15 cellular contexts compared by ENCODE assay signal in genomic region chr7:90180011-90180585, GRCh38. TPM values are rescaled to one million over a fixed set of nuclear protein-coding genes. Genes with fewer than 3 reads are reported as not detected.
DNase-seq lines count a peak whose midpoint lies in the region; ATAC-seq, FAIRE-seq and TF ChIP-seq lines count a peak whose summit lies in the region.
"Had no signal": no experiment of that assay in that cellular context is flagged by ENCODE, and none has a peak within 500 bp of the region (broad histone marks: within the 10 kb centered on the region; RNA-seq: fewer than 3 reads in every experiment).

No MANE protein-coding gene starts in this region.

- no TSS peak for BruUV-seq in PC-3 (replicated peaks; lab: Mats Ljungman, UMichigan)
- BruUV-seq in endothelial cell of umbilical vein (replicated peaks; lab: Mats Ljungman, UMichigan) = no TSS peak

- no peak for TF ChIP-seq EP300 in tibial nerve (IDR thresholded peaks at IDR 0.05)

- H3K36me3 ChIP-seq in PC-3 (ENCODE audit: low read depth, low read length) (no peaks in the 10 kb centered on the region), endothelial cell of umbilical vein (ENCODE audit: control insufficient read depth in 2 of 2, extremely low read depth in 1 of 2, insufficient read depth in 2 of 2, low read length in 2 of 2) (no peaks in the 10 kb centered on the region), tibial nerve (no peaks in the 10 kb centered on the region)

- H3K9me3 ChIP-seq in PC-3 (ENCODE audit: low read length) (no peaks in the 10 kb centered on the region), endothelial cell of umbilical vein (replicated peaks; ENCODE audit: control insufficient read depth, insufficient read depth, low read length) (no peaks in the 10 kb centered on the region), tibial nerve (no peaks in the 10 kb centered on the region)

- peak overlapping the region; percentile 31 for H3K9ac ChIP-seq in PC-3 (ENCODE audit: low read length)
- peak overlapping the region; percentile 57 for H3K9ac ChIP-seq in endothelial cell of umbilical vein (replicated peaks; ENCODE audit: extremely low read depth, insufficient read depth, low read length)

- H3K27me3 ChIP-seq in PC-3 (ENCODE audit: low read length) (no peaks in the 10 kb centered on the region), endothelial cell of umbilical vein (ENCODE audit: control insufficient read depth in 2 of 2, insufficient read depth in 2 of 2, low read length in 2 of 2) (no peaks in the 10 kb centered on the region), tibial nerve (no peaks in the 10 kb centered on the region)

- H3K4me1 ChIP-seq in PC-3 (ENCODE audit: insufficient read depth, low read length) = peaks cover 35% of the 10 kb centered on the region
- H3K4me1 ChIP-seq in endothelial cell of umbilical vein (ENCODE audit: control insufficient read depth, extremely low read depth, insufficient read depth, low read length) = peaks cover 36% of the 10 kb centered on the region
- peaks cover 0 to 14% (median 2%) of the 10 kb centered on the region in 4 donors for H3K4me1 ChIP-seq in tibial nerve

- no peaks in the 10 kb centered on the region for H3K9me2 ChIP-seq in PC-3 (replicated peaks; ENCODE audit: low read length)

- POLR2A ChIA-PET in PC-3 (lab: Charles Lee; ENCODE audit: unreplicated experiment) = interaction anchor here (0.5 to 0.6 kb wide), 2 partner anchors 166 to 167 kb away, joined by 4 read pairs; no protein-coding TSS in a partner anchor
- POLR2A ChIA-PET in endothelial cell of umbilical vein (lab: Charles Lee) = no interaction called here

- DNase-seq in NOMO-1 treated with DMSO at 0.1 percent for 48 hours (lab: John Stamatoyannopoulos, UW; ENCODE audit: unreplicated experiment) (peak; percentile 55), NOMO-1 treated with dmso at 0.1 percent for 144 hours (lab: John Stamatoyannopoulos, UW; ENCODE audit: unreplicated experiment) (no peak), PC-3 (peak; percentile 55), endothelial cell of umbilical vein (ENCODE audit: low read depth, low spot score) (peak; percentile 78), renal cortical epithelial cell (ENCODE audit: low read depth) (peak; percentile 94), tibial nerve (ENCODE audit: low spot score in 2 of 2) (no peak)
- DNase-seq: 8988T; activated T-cell treated with anti-CD3 and anti-CD28 coated beads, Interleukin-2, amount 50 U/mL, for 4 hours; effector memory CD4-positive, alpha-beta T cell; GDM1; left colon; T-helper 2 cell had no signal

- dilution Hi-C loops in endothelial cell of umbilical vein (cut with MboI; ENCODE audit: extremely low pct_ligation_motif_present, low sequenced_read_pairs) = no loop called here

- WGBS in tibial nerve, 2 donors = 25 to 36% methylated on average over 1 of the region's 1 CpG

- H2AFZ ChIP-seq in PC-3 (ENCODE audit: low read length) (peak overlapping the region; percentile 12; the same call in 1 of the 2 replicates), endothelial cell of umbilical vein (ENCODE audit: low read depth, low read length) (peak overlapping the region; percentile 9)

- TF ChIP-seq POLR2A in endothelial cell of umbilical vein (IDR thresholded peaks at IDR 0.05; ENCODE audit: low read depth, low read length) (no peak), tibial nerve (IDR thresholded peaks at IDR 0.05) (no peak)

- CTCF ChIA-PET in PC-3 (lab: Charles Lee) (no interaction called here), endothelial cell of umbilical vein (lab: Charles Lee) (interaction anchor here (1.0 to 3.1 kb wide), 6 partner anchors 13 to 248 kb away, joined by 3 to 20 read pairs (median 4); partner anchors contain the start of genes STEAP1 and STEAP2)

- no peaks in the 10 kb centered on the region for H3K9me1 ChIP-seq in endothelial cell of umbilical vein (replicated peaks; ENCODE audit: control insufficient read depth, extremely low read depth, insufficient read depth, low read length)

- peak; percentile 64 for FAIRE-seq in endothelial cell of umbilical vein (lab: Jason Lieb, UNC)
- FAIRE-seq: K562 had no signal

- H4K20me1 ChIP-seq in PC-3 (ENCODE audit: low read length) (no peaks in the 10 kb centered on the region), endothelial cell of umbilical vein (replicated peaks; ENCODE audit: control insufficient read depth, extremely low read depth, insufficient read depth, low read length) (no peaks in the 10 kb centered on the region)

- no peaks in the 10 kb centered on the region for H3K79me2 ChIP-seq in PC-3 (ENCODE audit: low read length)
- H3K79me2 ChIP-seq in endothelial cell of umbilical vein (ENCODE audit: control insufficient read depth, insufficient read depth, low read length) = no peaks in the 10 kb centered on the region

- intact Hi-C loops in PC-3 (cut with micrococcal nuclease) = loop anchor here (1.0 kb wide), 1 partner anchor 31 kb away; the partner anchor contains the start of gene STEAP2
- intact Hi-C loops in endothelial cell of umbilical vein (cut with micrococcal nuclease) = no loop called here

- peak overlapping the region; percentile 10; the same call in 1 of the 2 replicates for H3K4me3 ChIP-seq in PC-3 (ENCODE audit: low read length)
- H3K4me3 ChIP-seq in endothelial cell of umbilical vein (replicated peaks in 1 of 3; ENCODE audit: insufficient read depth in 1 of 3, low read depth in 1 of 3, low read length in 3 of 3) = no peak overlapping the region
- no peak overlapping the region for H3K4me3 ChIP-seq in tibial nerve
- H3K4me3 ChIP-seq: K562 had no signal

- no peaks in the 10 kb centered on the region for H3F3A ChIP-seq in PC-3 (ENCODE audit: low read length, unreplicated experiment)

- H3K27ac ChIP-seq in PC-3 (ENCODE audit: low read length) (peak overlapping the region; percentile 78), endothelial cell of umbilical vein (ENCODE audit: insufficient read depth, low read depth, low read length) (peak overlapping the region; percentile 93), tibial nerve (no peak overlapping the region)

- no peak for TF ChIP-seq CTCF in PC-3 (conservative IDR thresholded peaks at IDR 0.05; ENCODE audit: low read depth, low read length)
- no peak for TF ChIP-seq CTCF in endothelial cell of umbilical vein (IDR thresholded peaks at IDR 0.05; ENCODE audit: extremely low read depth in 1 of 2, insufficient read depth in 1 of 2, low read depth in 1 of 2, low read length in 2 of 2)
- no peak for TF ChIP-seq CTCF in tibial nerve (IDR thresholded peaks at IDR 0.05)

- ATAC-seq in PC-3 = peak; percentile 10; the same call in 1 of the 2 replicates
- ATAC-seq in GM19324 (IDR thresholded peaks at IDR 0.05; ENCODE audit: low FRiP score, unreplicated experiment) = no peak
- no peak for ATAC-seq in GM21576 (IDR thresholded peaks at IDR 0.05; ENCODE audit: unreplicated experiment)
- ATAC-seq: activated T-cell treated with anti-CD3 and anti-CD28 coated beads, Interleukin-2, amount 50 U/mL, for 4 hours; K562; left colon had no signal

- H3K4me2 ChIP-seq in PC-3 (ENCODE audit: low read length) = peak overlapping the region; percentile 63
- H3K4me2 ChIP-seq in endothelial cell of umbilical vein (ENCODE audit: insufficient read depth, low read length) = peak overlapping the region; percentile 85

TF ChIP-seq in endothelial cell of umbilical vein, 7 proteins besides CTCF, POLR2A, EP300 and RAD21:
- TF ChIP-seq JUN (IDR thresholded peaks at IDR 0.05; ENCODE audit: borderline replicate concordance, insufficient read depth, insufficient read length, low read depth) (no peak), MYC (IDR thresholded peaks at IDR 0.05; ENCODE audit: low read depth, low read length) (no peak), EZH2 (IDR thresholded peaks at IDR 0.05; ENCODE audit: borderline replicate concordance, low read depth, low read length, severe bottlenecking) (no peak), POLR2AphosphoS5 (IDR thresholded peaks at IDR 0.05; ENCODE audit: insufficient read depth, low read depth, low read length) (no peak), FOS (IDR thresholded peaks at IDR 0.05; ENCODE audit: borderline replicate concordance, insufficient read depth, low read length) (no peak), GATA2 (IDR thresholded peaks at IDR 0.05; ENCODE audit: insufficient read depth, insufficient read length, low read depth, low read length) (no peak)
- TF ChIP-seq, protein P1, sequence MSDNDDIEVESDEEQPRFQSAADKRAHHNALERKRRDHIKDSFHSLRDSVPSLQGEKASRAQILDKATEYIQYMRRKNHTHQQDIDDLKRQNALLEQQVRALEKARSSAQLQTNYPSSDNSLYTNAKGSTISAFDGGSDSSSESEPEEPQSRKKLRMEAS (IDR thresholded peaks at IDR 0.05; ENCODE audit: insufficient read depth, insufficient read length) = no peak

RNA-seq across cellular contexts. Expression of gene STEAP1, which starts 25.8 kb away (rescaled TPM):
- 15.7 and 21.2 TPM in 2 replicates for total RNA-seq in PC-3 (2014; rRNA removed)
- 39.1 and 42.7 TPM in 2 replicates for total RNA-seq in endothelial cell of umbilical vein
- 23.6 and 35.0 TPM in 2 replicates for polyA plus RNA-seq in endothelial cell of umbilical vein
- polyA plus RNA-seq in endothelial cell of umbilical vein (2011; cell fraction: cytosol; rRNA removed) = 43.5 and 51.3 TPM in 2 replicates
- 31.3 and 39.7 TPM in 2 replicates for polyA plus RNA-seq in endothelial cell of umbilical vein (2011; cell fraction: nucleus; rRNA removed)
- 26.5 and 66.4 TPM in 2 replicates for polyA plus RNA-seq in endothelial cell of umbilical vein (2012)
- 14.3 and 18.1 TPM in 2 replicates for polyA minus RNA-seq in endothelial cell of umbilical vein
- not detected for polyA minus RNA-seq in endothelial cell of umbilical vein (2011; cell fraction: cytosol; rRNA and poly(A)+ RNA removed)
- polyA minus RNA-seq in endothelial cell of umbilical vein (2011; cell fraction: nucleus; rRNA and poly(A)+ RNA removed) = 12.5 and 22.5 TPM in 2 replicates
- total RNA-seq in renal cortical epithelial cell = 13.4 and 17.4 TPM in 2 replicates
- 10 to 100 TPM in 1 of 4 donors, 1 to 10 TPM in 3; 3.1 to 38.7 (median 4.1) TPM for total RNA-seq in tibial nerve

RNA-seq across cellular contexts. Expression of gene STEAP2, which starts 31.4 kb away (rescaled TPM):
- total RNA-seq in PC-3 (2014; rRNA removed) (4.7 and 7.0 TPM in 2 replicates), endothelial cell of umbilical vein (4.2 and 4.6 TPM in 2 replicates), renal cortical epithelial cell (7.1 and 20.2 TPM in 2 replicates), tibial nerve (10 to 100 TPM; 17.3 to 61.5 (median 20.6) TPM)
- polyA plus RNA-seq in endothelial cell of umbilical vein = 3.0 and 4.2 TPM in 2 replicates
- polyA plus RNA-seq in endothelial cell of umbilical vein (2011; cell fraction: cytosol; rRNA removed) = 2.1 and 2.7 TPM in 2 replicates
- 10.8 and 11.0 TPM in 2 replicates for polyA plus RNA-seq in endothelial cell of umbilical vein (2011; cell fraction: nucleus; rRNA removed)
- 1.3 and 2.6 TPM in 2 replicates for polyA plus RNA-seq in endothelial cell of umbilical vein (2012)
- polyA minus RNA-seq in endothelial cell of umbilical vein = 7.7 and 8.7 TPM in 2 replicates
- not detected for polyA minus RNA-seq in endothelial cell of umbilical vein (2011; cell fraction: cytosol; rRNA and poly(A)+ RNA removed)
- 10.9 and 12.7 TPM in 2 replicates for polyA minus RNA-seq in endothelial cell of umbilical vein (2011; cell fraction: nucleus; rRNA and poly(A)+ RNA removed)

Comparison
In these comparisons a context has a peak if more than half of its experiments do, and no peak if none do; other contexts are left out.
1. DNase-seq: peak in NOMO-1 treated with DMSO at 0.1 percent for 48 hours (single experiment), PC-3 (single experiment), endothelial cell of umbilical vein (single experiment) and renal cortical epithelial cell (single experiment); none in NOMO-1 treated with dmso at 0.1 percent for 144 hours (single experiment) and tibial nerve (0 of 2).
2. H3K27ac ChIP-seq: peak in PC-3 (single experiment) and endothelial cell of umbilical vein (single experiment); none in tibial nerve (0 of 4).